In the genomic region with DNA sequence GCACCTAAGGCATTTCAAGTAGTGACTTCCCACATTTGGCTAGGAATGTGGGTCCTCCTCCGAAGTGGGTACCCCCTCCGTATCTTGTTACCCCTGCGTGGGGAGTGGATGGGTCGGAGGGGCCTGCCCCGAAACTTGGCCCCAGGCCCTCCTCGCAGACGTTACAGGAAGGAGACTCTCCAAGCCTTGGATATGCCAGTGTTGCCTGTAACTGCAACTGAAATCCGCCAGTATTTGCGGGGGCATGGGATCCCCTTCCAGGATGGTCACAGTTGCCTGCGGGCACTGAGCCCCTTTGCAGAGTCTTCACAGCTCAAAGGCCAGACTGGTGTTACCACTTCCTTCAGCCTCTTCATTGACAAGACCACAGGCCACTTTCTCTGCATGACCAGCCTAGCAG, we compare ENCODE assay signal across 10 cellular contexts. TPM values are rescaled to one million over a fixed set of nuclear protein-coding genes. Genes with fewer than 3 reads are reported as not detected.
DNase-seq lines count a peak whose midpoint lies in the region; ATAC-seq and TF ChIP-seq lines count a peak whose summit lies in the region.
"Had no signal": no experiment of that assay in that cellular context is flagged by ENCODE, and none has a peak within 500 bp of the region (broad histone marks: within the 10 kb centered on the region; RNA-seq: fewer than 3 reads in every experiment).

No MANE protein-coding gene starts in this region.

- peaks cover 28% of the 10 kb centered on the region for H3K4me1 ChIP-seq in adipocyte (ENCODE audit: control insufficient read depth, insufficient read depth, low read length)
- peaks cover 0 to 29% (median 9%) of the 10 kb centered on the region in 4 donors for H3K4me1 ChIP-seq in right lobe of liver
- peaks cover 10% of the 10 kb centered on the region for H3K4me1 ChIP-seq in thymus (ENCODE audit: control insufficient read depth, insufficient read depth, low read length)

- ATAC-seq in activated T-cell treated with anti-CD3 and anti-CD28 coated beads, Interleukin-2, amount 50 U/mL, for 72 hours (replicated peaks in 1 of 2): no peak
- no peak for ATAC-seq in right lobe of liver

- WGBS in right lobe of liver (ENCODE audit: insufficient coverage, low coverage, low lambda C conversion rate, missing lambda C conversion rate): no CpG with 5 or more reads among the region's 10 CpGs
- WGBS in thymus: 80% methylated on average over 10 of the region's 10 CpGs

- no peak for TF ChIP-seq CTCF in right lobe of liver (IDR thresholded peaks at IDR 0.05)

- H3K4me1 Mint-ChIP-seq in activated T-cell treated with anti-CD3 and anti-CD28 coated beads, Interleukin-2, amount 50 U/mL, for 72 hours (ENCODE audit: low read depth): peaks cover 52% of the 10 kb centered on the region

- H3K9me3 ChIP-seq in adipocyte (ENCODE audit: control insufficient read depth, low read length): no peaks in the 10 kb centered on the region
- no peaks in the 10 kb centered on the region for H3K9me3 ChIP-seq in right lobe of liver
- no peaks in the 10 kb centered on the region for H3K9me3 ChIP-seq in thymus (ENCODE audit: control insufficient read depth)

- H3K27ac ChIP-seq in right lobe of liver (no peak overlapping the region), thymus (ENCODE audit: low read depth) (no peak overlapping the region)

- TF ChIP-seq POLR2A in right lobe of liver (IDR thresholded peaks at IDR 0.05): no peak

- no peaks in the 10 kb centered on the region for H3K27me3 Mint-ChIP-seq in activated T-cell treated with anti-CD3 and anti-CD28 coated beads, Interleukin-2, amount 50 U/mL, for 72 hours (ENCODE audit: low read depth)

- peaks cover 24% of the 10 kb centered on the region for H3K36me3 ChIP-seq in adipocyte (ENCODE audit: control insufficient read depth, insufficient read depth, low read length, severe bottlenecking)
- H3K36me3 ChIP-seq in right lobe of liver: peaks cover 0 to 21% (median 6%) of the 10 kb centered on the region in 4 donors
- H3K36me3 ChIP-seq in thymus (ENCODE audit: control insufficient read depth, insufficient read depth): peaks cover 30% of the 10 kb centered on the region

- H3K27me3 ChIP-seq in adipocyte (replicated peaks; ENCODE audit: control insufficient read depth, insufficient read depth, low read length): no peaks in the 10 kb centered on the region
- no peaks in the 10 kb centered on the region for H3K27me3 ChIP-seq in right lobe of liver
- no peaks in the 10 kb centered on the region for H3K27me3 ChIP-seq in thymus (ENCODE audit: control insufficient read depth, insufficient read depth)

- no peak overlapping the region for H3K27ac Mint-ChIP-seq in activated T-cell treated with anti-CD3 and anti-CD28 coated beads, Interleukin-2, amount 50 U/mL, for 72 hours

- peak overlapping the region; percentile 93 for H3K9ac ChIP-seq in adipocyte (ENCODE audit: low read length)

- H3K36me3 Mint-ChIP-seq in activated T-cell treated with anti-CD3 and anti-CD28 coated beads, Interleukin-2, amount 50 U/mL, for 72 hours (ENCODE audit: insufficient read depth in 2 of 2): peaks cover 10 to 17% of the 10 kb centered on the region in 2 donors

- no peaks in the 10 kb centered on the region for H3K9me3 Mint-ChIP-seq in activated T-cell treated with anti-CD3 and anti-CD28 coated beads, Interleukin-2, amount 50 U/mL, for 72 hours

- intact Hi-C loops in right lobe of liver (cut with DNase I): no loop called here

- H3K4me3 Mint-ChIP-seq in activated T-cell treated with anti-CD3 and anti-CD28 coated beads, Interleukin-2, amount 50 U/mL, for 72 hours: peak overlapping the region; percentile 94 to 98

- no peak for DNase-seq in activated T-cell treated with anti-CD3 and anti-CD28 coated beads, Interleukin-2, amount 50 U/mL, for 72 hours
- DNase-seq in activated T-cell treated with anti-CD3 and anti-CD28 coated beads for 4 hours (no peak), adipocyte (ENCODE audit: low read depth) (no peak), right lobe of liver (no peak), iPS-NIHi7 (ENCODE audit: extremely low spot score) (no peak), NCI-H2227 treated with DMSO at 0.1 percent for 48 hours (lab: John Stamatoyannopoulos, UW) (no peak)
- no peak for DNase-seq in stimulated activated CD4-positive, alpha-beta T cell treated with anti-CD3 and anti-CD28 coated beads, Interleukin-1b, Interleukin-23, amount 100 ng/mL, for 48 hours
- DNase-seq: DMS53, head of caudate nucleus had no signal

- H3K4me3 ChIP-seq in adipocyte (ENCODE audit: low read length) (peak overlapping the region; percentile 91), right lobe of liver (peak overlapping the region; percentile 64 to 96 (median 87)), thymus (ENCODE audit: low read length) (peak overlapping the region; percentile 61)

RNA-seq across cellular contexts. Expression of gene TWNK, which starts 0.8 kb away (rescaled TPM):
- 10 to 100 TPM; 12.0 to 12.3 TPM for total RNA-seq in activated T-cell treated with anti-CD3 and anti-CD28 coated beads, Interleukin-2, amount 50 U/mL, for 72 hours
- 1 to 10 TPM; 2.9 to 8.4 (median 4.6) TPM for total RNA-seq in right lobe of liver
- 5.9 TPM for polyA plus RNA-seq in thymus

RNA-seq across cellular contexts. Expression of gene MRPL43, which starts 0.9 kb away (rescaled TPM):
- total RNA-seq in activated T-cell treated with anti-CD3 and anti-CD28 coated beads, Interleukin-2, amount 50 U/mL, for 72 hours: 10 to 100 TPM; 38.2 to 41.7 TPM
- total RNA-seq in right lobe of liver: 10 to 100 TPM; 37.0 to 73.5 (median 45.0) TPM
- 95.1 TPM for polyA plus RNA-seq in thymus

RNA-seq across cellular contexts. Expression of gene LZTS2, which starts 11.4 kb away (rescaled TPM):
- total RNA-seq in activated T-cell treated with anti-CD3 and anti-CD28 coated beads, Interleukin-2, amount 50 U/mL, for 72 hours: 10 to 100 TPM; 12.0 to 14.1 TPM
- total RNA-seq in right lobe of liver: 10 to 100 TPM in 3 of 6 experiments, 1 to 10 TPM in 3; 5.6 to 17.5 (median 11.0) TPM
- polyA plus RNA-seq in thymus: 44.7 TPM

RNA-seq across cellular contexts. Expression of gene SEMA4G, which starts 18.9 kb away (rescaled TPM):
- total RNA-seq in activated T-cell treated with anti-CD3 and anti-CD28 coated beads, Interleukin-2, amount 50 U/mL, for 72 hours: under 1 TPM; 0.53 to 0.79 TPM
- 100 to 1,000 TPM in 1 of 6 experiments, 10 to 100 TPM in 5; 24.7 to 129 (median 38.4) TPM for total RNA-seq in right lobe of liver
- polyA plus RNA-seq in thymus: 1.2 TPM

RNA-seq across cellular contexts. Expression of gene PDZD7, which starts 42.8 kb away (rescaled TPM):
- total RNA-seq in activated T-cell treated with anti-CD3 and anti-CD28 coated beads, Interleukin-2, amount 50 U/mL, for 72 hours: under 1 TPM; 0.12 to 0.44 TPM
- total RNA-seq in right lobe of liver: under 1 TPM in 5 of 6 experiments, not detected in 1; 0.15 to 0.50 (median 0.20) TPM
- polyA plus RNA-seq in thymus: 1.4 TPM
